In the genomic region with DNA sequence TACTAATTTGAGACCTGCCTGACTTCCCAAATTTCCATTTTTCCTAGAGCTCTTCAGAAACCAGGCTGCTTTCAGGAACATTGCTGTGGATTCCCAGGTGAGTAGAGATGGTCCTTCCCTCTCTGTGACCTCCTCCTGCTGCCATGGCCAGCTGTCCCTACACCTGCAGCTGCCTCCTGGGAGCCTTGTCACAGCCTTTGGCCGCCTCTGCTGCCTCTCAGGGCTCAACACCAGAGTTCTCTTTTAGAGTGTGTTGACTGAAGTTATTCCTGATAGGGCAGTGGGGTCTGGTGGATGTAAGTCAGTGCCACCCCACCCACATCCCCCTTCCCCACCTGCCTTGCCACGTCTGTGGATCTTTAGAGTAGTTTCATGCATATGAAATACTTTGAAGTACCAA, we compare ENCODE assay signal across 19 cellular contexts. TPM values are rescaled to one million over a fixed set of nuclear protein-coding genes. Genes with fewer than 3 reads are reported as not detected.
DNase-seq lines count a peak whose midpoint lies in the region; ATAC-seq, FAIRE-seq and TF ChIP-seq lines count a peak whose summit lies in the region.
"Had no signal": no experiment of that assay in that cellular context is flagged by ENCODE, and none has a peak within 500 bp of the region (broad histone marks: within the 10 kb centered on the region; RNA-seq: fewer than 3 reads in every experiment).

No MANE protein-coding gene starts in this region.

- ATAC-seq in GM23338 (peak; percentile 38; the same call in 1 of the 3 replicates), GM12878 (0 out of 3 replicates have a peak, but pooled peaks have one; percentile 20), left lobe of liver (peak; percentile 46), GM18511 (IDR thresholded peaks at IDR 0.05; ENCODE audit: unreplicated experiment) (no peak), GM19395 (IDR thresholded peaks at IDR 0.05; ENCODE audit: unreplicated experiment) (no peak), T-helper 17 cell (no peak)

- intact Hi-C loops in GM12878 (cut with micrococcal nuclease; ENCODE audit: unreplicated experiment) = no loop called here
- intact Hi-C loops in Calu3 (cut with micrococcal nuclease; ENCODE audit: unreplicated experiment) = no loop called here

- no peak for TF ChIP-seq CTCF in GM23338 (conservative IDR thresholded peaks at IDR 0.05; ENCODE audit: low read depth in 2 of 2)
- no peak for TF ChIP-seq CTCF in GM12878 (IDR thresholded peaks at IDR 0.05 in 2 of 3, conservative IDR thresholded peaks at IDR 0.05 in 1 of 3; ENCODE audit: control insufficient read depth in 2 of 3, extremely low read depth in 1 of 3, insufficient read depth in 1 of 3, low read depth in 3 of 3, low read length in 3 of 3)
- TF ChIP-seq CTCF in Calu3 (IDR thresholded peaks at IDR 0.05; ENCODE audit: unreplicated experiment) = no peak

- H3K36me3 Mint-ChIP-seq in GM23338 (ENCODE audit: low read depth) = peaks cover 64% of the 10 kb centered on the region
- H3K36me3 Mint-ChIP-seq in Calu3 (ENCODE audit: insufficient read depth, unreplicated experiment) = peaks cover 20% of the 10 kb centered on the region
- no peaks in the 10 kb centered on the region for H3K36me3 Mint-ChIP-seq in T-helper 17 cell (ENCODE audit: low read depth)

- no peak overlapping the region for H2BK12ac ChIP-seq in neuronal stem cell (ENCODE audit: low read length)

- H4K91ac ChIP-seq in neuronal stem cell (ENCODE audit: low read depth, low read length, poor library complexity) = no peak overlapping the region

- no peak for TF ChIP-seq POLR2A in GM12878 (IDR thresholded peaks at IDR 0.05; ENCODE audit: low read depth, low read length)

- H3K14ac ChIP-seq in neuronal stem cell (ENCODE audit: low read length) = no peak overlapping the region

- H4K8ac ChIP-seq in neuronal stem cell (ENCODE audit: low read depth, low read length) = no peak overlapping the region

- H3K9me3 Mint-ChIP-seq in GM23338 = peaks cover 11% of the 10 kb centered on the region; the same call in 2 of the 3 replicates
- H3K9me3 Mint-ChIP-seq in Calu3 (ENCODE audit: low read depth, unreplicated experiment) = no peaks in the 10 kb centered on the region
- H3K9me3 Mint-ChIP-seq: CD8-positive, alpha-beta memory T cell had no signal

- H3K9ac ChIP-seq in GM12878 (ENCODE audit: control insufficient read depth, insufficient read depth, low read length) (no peak overlapping the region), neuronal stem cell (ENCODE audit: low read depth, low read length, poor library complexity) (no peak overlapping the region)
- H3K9ac ChIP-seq: BLaER1 treated with 17β-estradiol and CSF1 and Interleukin-3, amounts not matched to agents 10 nM and 100 nM had no signal

- POLR2A ChIA-PET in GM12878 (lab: Charles Lee) = interaction anchor here (1.1 kb wide), 1 partner anchor 13 kb away, joined by 3 read pairs; no protein-coding TSS in a partner anchor

- no peak for DNase-seq in GM23338 (ENCODE audit: low spot score)
- DNase-seq in GM12878 (ENCODE audit: low read depth, low spot score) = no peak
- no peak for DNase-seq in left lobe of liver (ENCODE audit: low spot score)
- no peak for DNase-seq in neuronal stem cell (ENCODE audit: low spot score)
- DNase-seq in Calu3 = no peak
- DNase-seq in T-helper 17 cell = no peak
- DNase-seq: CD8-positive, alpha-beta memory T cell; DMS79 treated with DMSO at 0.1 percent for 48 hours; GOT3; KBM-7; NCI-H1105 treated with DMSO at 0.1 percent for 48 hours; NCI-H1694; NCI-H2107; NCI-H510A; NCI-H774 had no signal

- H2BK5ac ChIP-seq in neuronal stem cell (ENCODE audit: low read length) = no peak overlapping the region

- H3K36me3 ChIP-seq in GM23338 (ENCODE audit: insufficient read depth) (peaks cover 21% of the 10 kb centered on the region; the same call in 1 of the 2 replicates), GM12878 (ENCODE audit: control insufficient read depth in 2 of 2, insufficient read depth in 2 of 2, low read length in 1 of 2) (no peaks in the 10 kb centered on the region; a peak in 1 of 4 replicates), neuronal stem cell (replicated peaks in 1 of 2; ENCODE audit: control insufficient read depth in 2 of 2, insufficient read depth in 2 of 2, low read length in 2 of 2) (peaks cover 0 to 15% of the 10 kb centered on the region in 2 donors)

- no peaks in the 10 kb centered on the region for H3F3A ChIP-seq in GM23338 (replicated peaks; ENCODE audit: low read depth)

- RAD21 ChIA-PET in GM12878 (lab: Charles Lee; ENCODE audit: unreplicated experiment) = interaction anchor here (1.2 kb wide), 1 partner anchor 10 kb away, joined by 3 read pairs; no protein-coding TSS in a partner anchor

- H3K27me3 Mint-ChIP-seq in GM23338 (ENCODE audit: insufficient read depth, low read depth, poor library complexity) (no peaks in the 10 kb centered on the region), Calu3 (ENCODE audit: unreplicated experiment) (no peaks in the 10 kb centered on the region), T-helper 17 cell (peaks cover 5% of the 10 kb centered on the region)
- H3K27me3 Mint-ChIP-seq: CD8-positive, alpha-beta memory T cell had no signal

- no peaks in the 10 kb centered on the region for H3K9me3 ChIP-seq in GM12878 (replicated peaks; ENCODE audit: control insufficient read depth, insufficient read depth, low read length)
- H3K9me3 ChIP-seq in neuronal stem cell (replicated peaks in 1 of 2; ENCODE audit: control insufficient read depth in 2 of 2, insufficient read depth in 1 of 2, low read depth in 1 of 2, low read length in 2 of 2) = no peaks in the 10 kb centered on the region
- no peaks in the 10 kb centered on the region for H3K9me3 ChIP-seq in T-helper 17 cell (ENCODE audit: control insufficient read depth, low read length, poor library complexity, severe bottlenecking)
- H3K9me3 ChIP-seq: SJSA1 had no signal

- TF ChIP-seq EP300 in GM12878 (IDR thresholded peaks at IDR 0.05; ENCODE audit: borderline replicate concordance in 1 of 2, control insufficient read depth in 1 of 2, low read depth in 2 of 2, low read length in 2 of 2) = no peak

- H2AFZ ChIP-seq in GM23338 = no peak overlapping the region
- H2AFZ ChIP-seq in GM12878 (ENCODE audit: control insufficient read depth, low read depth, low read length) = no peak overlapping the region
- no peak overlapping the region for H2AFZ ChIP-seq in neuronal stem cell (ENCODE audit: low read length)

- WGBS in GM12878 (ENCODE audit: insufficient coverage, insufficient replicate concordance, low lambda C conversion rate, missing lambda C conversion rate) = 70% methylated on average over 2 of the region's 2 CpGs
- no CpG with 5 or more reads among the region's 2 CpGs for WGBS in neuronal stem cell (ENCODE audit: extremely low coverage in 2 of 2, insufficient read length in 2 of 2, insufficient replicate concordance in 1 of 2), 2 donors

- H3K4me3 ChIP-seq in GM23338 (no peak overlapping the region), GM12878 (no peak overlapping the region), neuronal stem cell (ENCODE audit: low read length in 2 of 2) (no peak overlapping the region)
- H3K4me3 ChIP-seq: BLaER1 treated with 17β-estradiol and CSF1 and Interleukin-3, amounts not matched to agents 10 nM and 100 nM; SJSA1 had no signal

- H3K4ac ChIP-seq in neuronal stem cell (ENCODE audit: low read length) = no peak overlapping the region

- H3K9me2 ChIP-seq in GM23338 (ENCODE audit: insufficient read depth) = no peaks in the 10 kb centered on the region

- no peak overlapping the region for H3K23ac ChIP-seq in neuronal stem cell (ENCODE audit: low read depth, low read length, poor library complexity)

- in situ Hi-C loops in GM12878 (cut with MboI) = no loop called here

- H3K79me2 ChIP-seq in GM23338 (replicated peaks; ENCODE audit: insufficient read depth) (peaks cover 100% of the 10 kb centered on the region), GM12878 (ENCODE audit: control insufficient read depth, insufficient read depth, low read length) (no peaks in the 10 kb centered on the region)

- no peak overlapping the region for H2BK120ac ChIP-seq in neuronal stem cell (ENCODE audit: low read depth, low read length)

- H3K18ac ChIP-seq in neuronal stem cell (ENCODE audit: low read length) = peak overlapping the region; percentile 44

- H3K4me1 Mint-ChIP-seq in GM23338 (peaks cover 22% of the 10 kb centered on the region), Calu3 (ENCODE audit: low read depth, unreplicated experiment) (peaks cover 28% of the 10 kb centered on the region), T-helper 17 cell (no peaks in the 10 kb centered on the region)
- H3K4me1 Mint-ChIP-seq: CD8-positive, alpha-beta memory T cell had no signal

- no peak overlapping the region for H3K4me2 ChIP-seq in GM23338
- H3K4me2 ChIP-seq in GM12878 (ENCODE audit: control insufficient read depth, insufficient read depth) = no peak overlapping the region
- no peak overlapping the region for H3K4me2 ChIP-seq in neuronal stem cell (ENCODE audit: insufficient read depth, low read length, poor library complexity, severe bottlenecking)

- H3K4me1 ChIP-seq in GM23338 (ENCODE audit: insufficient read depth) = peaks cover 7% of the 10 kb centered on the region
- H3K4me1 ChIP-seq in GM12878 (ENCODE audit: control insufficient read depth, insufficient read depth, low read length) = peaks cover 3% of the 10 kb centered on the region; the same call in 1 of the 2 replicates
- H3K4me1 ChIP-seq in neuronal stem cell (ENCODE audit: control insufficient read depth in 2 of 2, insufficient read depth in 1 of 2, low read depth in 1 of 2, low read length in 2 of 2) = peaks cover 0 to under 1% of the 10 kb centered on the region in 2 donors
- H3K4me1 ChIP-seq: SJSA1 had no signal

- FAIRE-seq in GM12878 (lab: Jason Lieb, UNC) = no peak

- TF ChIP-seq RAD21 in GM12878 (IDR thresholded peaks at IDR 0.05; ENCODE audit: insufficient read depth, low read depth, low read length) = no peak

- H3K27me3 ChIP-seq in GM23338 (ENCODE audit: insufficient read depth) (no peaks in the 10 kb centered on the region), GM12878 (replicated peaks in 1 of 2; ENCODE audit: control insufficient read depth in 2 of 2, insufficient read depth in 2 of 2, low read length in 1 of 2) (no peaks in the 10 kb centered on the region), neuronal stem cell (ENCODE audit: control insufficient read depth in 3 of 3, insufficient read depth in 3 of 3, low read depth in 1 of 3, low read length in 3 of 3) (no peaks in the 10 kb centered on the region)
- H3K27me3 ChIP-seq: BLaER1 treated with 17β-estradiol and CSF1 and Interleukin-3, amounts not matched to agents 10 nM and 100 nM; SJSA1 had no signal

- BruUV-seq in GM12878 (replicated peaks; lab: Mats Ljungman, UMichigan) (no TSS peak), Calu3 (replicated peaks; lab: Mats Ljungman, UMichigan) (no TSS peak)

- H3K27ac Mint-ChIP-seq in GM23338 (no peak overlapping the region), Calu3 (ENCODE audit: unreplicated experiment) (no peak overlapping the region), T-helper 17 cell (no peak overlapping the region)

- H3K27ac ChIP-seq in GM23338 (ENCODE audit: low read depth) = peak overlapping the region; percentile 20; the same call in 1 of the 2 replicates
- H3K27ac ChIP-seq in GM12878 (ENCODE audit: control insufficient read depth, insufficient read depth) = no peak overlapping the region
- no peak overlapping the region for H3K27ac ChIP-seq in neuronal stem cell (replicated peaks; ENCODE audit: low read length)
- H3K27ac ChIP-seq: BLaER1 treated with 17β-estradiol and CSF1 and Interleukin-3, amounts not matched to agents 10 nM and 100 nM; SJSA1 had no signal

- H3K4me3 Mint-ChIP-seq in GM23338 = no peak overlapping the region
- H3K4me3 Mint-ChIP-seq in Calu3 (ENCODE audit: low read depth, unreplicated experiment) = no peak overlapping the region
- H3K4me3 Mint-ChIP-seq in T-helper 17 cell = no peak overlapping the region
- H3K4me3 Mint-ChIP-seq: CD8-positive, alpha-beta memory T cell had no signal

- 0 out of 2 replicates have a peak, but pooled peaks cover 11% of the 10 kb centered on the region for H4K20me1 ChIP-seq in GM23338 (replicated peaks; ENCODE audit: insufficient read depth)
- no peaks in the 10 kb centered on the region for H4K20me1 ChIP-seq in GM12878 (ENCODE audit: control insufficient read depth, insufficient read depth)

- H2BK15ac ChIP-seq in neuronal stem cell (ENCODE audit: low read length) = no peak overlapping the region

- H2AK5ac ChIP-seq in neuronal stem cell (ENCODE audit: low read depth, low read length) = no peak overlapping the region

- SMC1A ChIA-PET in GM12878 (lab: Charles Lee; ENCODE audit: uncharacterized antibody, unreplicated experiment) = interaction anchor here (0.7 to 0.9 kb wide), 2 partner anchors 19 to 115 kb away, joined by 3 read pairs; no protein-coding TSS in a partner anchor

- H3K79me1 ChIP-seq in neuronal stem cell (ENCODE audit: low read depth, low read length) = no peaks in the 10 kb centered on the region

- CTCF ChIA-PET in GM12878 (lab: Yijun Ruan, JAX) = interaction anchor here (0.9 to 1.7 kb wide), 2 partner anchors 10 to 153 kb away, joined by 4 read pairs; no protein-coding TSS in a partner anchor
- CTCF ChIA-PET in Calu3 (lab: Charles Lee) = interaction anchor here (0.8 to 1.0 kb wide), 2 partner anchors 10 to 23 kb away, joined by 3 to 4 read pairs; no protein-coding TSS in a partner anchor

RNA-seq across cellular contexts. Expression of a gene that starts 22.9 kb away (rescaled TPM):
- 118 and 146 TPM in 2 replicates for total RNA-seq in GM23338 (2014; rRNA removed; shearing (Covaris generic))
- 154 and 263 TPM in 2 replicates for polyA plus RNA-seq in GM23338 (2016; fragmentation: Nextera tagmentation; extraction: Ambion mirVana)
- total RNA-seq in GM12878 (2013; cell fraction: nucleolus; rRNA removed) = 19.1 and 27.4 TPM in 2 replicates
- total RNA-seq in GM12878 (2014; rRNA removed) = 18.9 and 19.7 TPM in 2 replicates
- 18.0 and 21.3 TPM in 2 replicates for total RNA-seq in GM12878 (2014; rRNA removed; fragmentation: Illumina TruSeq; extraction: Trizol)
- 24.7 and 27.2 TPM in 2 replicates for total RNA-seq in GM12878 (2021)
- 6.9 TPM for polyA plus RNA-seq in GM12878 (2011; ENCODE audit: low read depth)
- 16.3 and 21.4 TPM in 2 replicates for polyA plus RNA-seq in GM12878 (2011; rRNA removed)
- 15.1 and 21.3 TPM in 2 replicates for polyA plus RNA-seq in GM12878 (2011; cell fraction: cytosol; rRNA removed)
- polyA plus RNA-seq in GM12878 (2011; cell fraction: nucleus; rRNA removed) = 8.3 and 8.6 TPM in 2 replicates
- 11.0 and 13.0 TPM in 2 replicates for polyA plus RNA-seq in GM12878 (2012)
- polyA plus RNA-seq in GM12878 (2014; fragmentation: Illumina TruSeq; extraction: Trizol) = 27.0 and 30.0 TPM in 2 replicates
- 1 to 10 TPM; 5.2 to 8.0 TPM for polyA plus RNA-seq in GM12878 (2014; fragmentation: Nextera tagmentation; extraction: Ambion mirVana)
- 26.3 and 27.6 TPM in 2 replicates for polyA plus RNA-seq in GM12878 (2014; rRNA removed)
- polyA plus RNA-seq in GM12878 (2016; fragmentation: Nextera tagmentation; extraction: Ambion mirVana) = 10 to 100 TPM; 16.3 to 22.0 TPM
- 9.7 and 13.7 TPM in 2 replicates for polyA minus RNA-seq in GM12878 (2011; rRNA and poly(A)+ RNA removed)
- 9.4 and 10.2 TPM in 2 replicates for polyA minus RNA-seq in GM12878 (2011; cell fraction: cytosol; rRNA and poly(A)+ RNA removed)
- 7.1 and 13.3 TPM in 2 replicates for polyA minus RNA-seq in GM12878 (2011; cell fraction: nucleus; rRNA and poly(A)+ RNA removed)
- total RNA-seq in left lobe of liver = 66.8 TPM
- polyA plus RNA-seq in neuronal stem cell (2013, experiment 1 of 2) = 34.9 TPM
- polyA plus RNA-seq in neuronal stem cell (2013, experiment 2 of 2) = 35.6 TPM
- 378 and 497 TPM in 2 replicates for total RNA-seq in Calu3 (2022)
- total RNA-seq in T-helper 17 cell = 1 to 10 TPM; 3.1 to 7.0 TPM

Comparison
In these comparisons a context has a peak if more than half of its experiments do, and no peak if none do; other contexts are left out.
1. ATAC-seq: peak in GM23338 (single experiment), GM12878 (single experiment) and left lobe of liver (single experiment); none in GM18511 (single experiment), GM19395 (single experiment) and T-helper 17 cell (single experiment).